16 cellular contexts compared by ENCODE assay signal in the genomic region with DNA sequence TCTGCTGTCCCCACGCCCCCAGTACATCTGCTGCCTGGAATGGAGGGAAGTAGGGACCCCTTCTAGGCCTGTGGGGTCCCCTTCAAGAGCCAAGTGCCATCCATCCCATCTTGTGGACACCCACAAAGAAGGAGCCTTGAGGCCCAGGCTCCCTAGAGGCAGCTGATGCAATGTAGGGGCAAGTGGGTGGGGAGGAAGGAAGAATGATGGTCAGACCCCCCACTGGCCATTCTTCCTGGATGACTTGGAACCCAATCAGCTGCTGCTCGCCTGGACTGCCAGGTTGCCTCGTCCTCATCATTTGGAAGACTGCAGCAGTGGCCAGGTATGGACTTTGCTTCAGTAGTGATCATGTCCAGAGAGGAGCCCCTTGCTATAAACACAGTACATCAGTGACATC. TPM values are rescaled to one million over a fixed set of nuclear protein-coding genes. Genes with fewer than 3 reads are reported as not detected.
"Had no signal": no experiment of that assay in that cellular context is flagged by ENCODE, and none has a peak within 500 bp of the region (broad histone marks: within the 10 kb centered on the region; RNA-seq: fewer than 3 reads in every experiment).

No MANE protein-coding gene starts in this region.

- H3K9ac ChIP-seq: parathyroid adenoma had no signal

- H3K36me3 ChIP-seq: brain microvascular endothelial cell, tibial nerve had no signal

- H3K9me3 Mint-ChIP-seq: activated CD4-positive, alpha-beta T cell treated with anti-CD3 and anti-CD28 coated beads, Interleukin-2, amount 10 ng/mL, durations not matched to agents 24 days and 14 days; activated T-helper 2 cell treated with anti-CD3 and anti-CD28 coated beads, Interferon-gamma antibody, Interleukin-2, Interleukin-4, amounts not matched to agents 10 μg/mL and 5 μg/mL and 100 μg/mL, durations not matched to agents 14 hours and 24 hours and 36 hours; T-helper 1 cell treated with Interleukin-12 subunit alpha and Interleukin-12 subunit beta and Interleukin-4 antibody, amounts not matched to agents 30 μg/mL and 1 μg/mL, for 36 hours; WTC11 had no signal

- H3K9me3 ChIP-seq: tibial nerve had no signal

- H3K4me3 Mint-ChIP-seq: activated CD4-positive, alpha-beta T cell treated with anti-CD3 and anti-CD28 coated beads, Interleukin-2, amount 10 ng/mL, durations not matched to agents 24 days and 14 days; activated naive CD8-positive, alpha-beta T cell; T-helper 1 cell treated with Interleukin-12 subunit alpha and Interleukin-12 subunit beta and Interleukin-4 antibody, amounts not matched to agents 30 μg/mL and 1 μg/mL, for 36 hours; WTC11 had no signal

- H2AFZ ChIP-seq: hepatocyte, parathyroid adenoma had no signal

- H3K27ac Mint-ChIP-seq: activated CD4-positive, alpha-beta T cell treated with anti-CD3 and anti-CD28 coated beads, Interleukin-2, amount 10 ng/mL, durations not matched to agents 24 days and 14 days; activated naive CD8-positive, alpha-beta T cell; activated T-helper 2 cell treated with anti-CD3 and anti-CD28 coated beads, Interferon-gamma antibody, Interleukin-2, Interleukin-4, amounts not matched to agents 10 μg/mL and 5 μg/mL and 100 μg/mL, durations not matched to agents 14 hours and 24 hours and 36 hours; T-helper 1 cell treated with Interleukin-12 subunit alpha and Interleukin-12 subunit beta and Interleukin-4 antibody, amounts not matched to agents 30 μg/mL and 1 μg/mL, for 36 hours; WTC11 had no signal

- H3K4me1 ChIP-seq: parathyroid adenoma, tibial nerve had no signal

- H3K4me2 ChIP-seq: hepatocyte had no signal

- H3K27me3 ChIP-seq: brain microvascular endothelial cell, hepatocyte, tibial nerve had no signal

- H3K27me3 Mint-ChIP-seq: activated naive CD8-positive, alpha-beta T cell had no signal

- H3K4me3 ChIP-seq: hepatocyte, tibial nerve had no signal

- DNase-seq: activated CD4-positive, alpha-beta T cell treated with anti-CD3 and anti-CD28 coated beads, Interleukin-2, amount 10 ng/mL, durations not matched to agents 24 days and 14 days; amygdala; brain microvascular endothelial cell; dermis blood vessel endothelial cell; kidney glomerular epithelial cell; midbrain; retina; stimulated activated CD4-positive, alpha-beta T cell treated with anti-CD3 and anti-CD28 coated beads, Interleukin-15, amount 100 ng/mL, for 24 hours had no signal

- H3K36me3 Mint-ChIP-seq: activated naive CD8-positive, alpha-beta T cell; WTC11 had no signal

- ATAC-seq: WTC11 had no signal

- H3K79me2 ChIP-seq: hepatocyte, parathyroid adenoma had no signal

- H3K27ac ChIP-seq: brain microvascular endothelial cell, hepatocyte, parathyroid adenoma, tibial nerve had no signal

RNA-seq across cellular contexts. Expression of gene SMPD3, which starts 48.9 kb away (rescaled TPM):
- total RNA-seq: epithelial cell of proximal tubule had no signal
